ENCODE assay signal across 8 cellular contexts in genomic region chr19:32599736-32600157, GRCh38. TPM values are rescaled to one million over a fixed set of nuclear protein-coding genes. Genes with fewer than 3 reads are reported as not detected.
A peak's percentile ranks its signal among the peaks of the same experiment; 100 is the strongest.
DNase-seq lines count a peak whose midpoint lies in the region; ATAC-seq and TF ChIP-seq lines count a peak whose summit lies in the region.

No MANE protein-coding gene starts in this region.

- no peak overlapping the region for H3K27ac ChIP-seq in breast epithelium

- H3K36me3 ChIP-seq in breast epithelium, result peaks cover 15% of the 10 kb centered on the region

- no peak overlapping the region for H3K4me3 ChIP-seq in breast epithelium

- intact Hi-C loops in breast epithelium (cut with DNase I; ENCODE audit: low total_unique reads), result no loop called here

- H3K4me1 ChIP-seq in breast epithelium, result no peaks in the 10 kb centered on the region

- no peaks in the 10 kb centered on the region for H3K27me3 ChIP-seq in breast epithelium

- no peak for ATAC-seq in GM19351 (IDR thresholded peaks at IDR 0.05; ENCODE audit: unreplicated experiment)

- no peak for TF ChIP-seq POLR2A in breast epithelium (IDR thresholded peaks at IDR 0.05)

- H3K9me3 ChIP-seq in breast epithelium, result no peaks in the 10 kb centered on the region

- DNase-seq in activated CD8-positive, alpha-beta memory T cell treated with anti-CD3 and anti-CD28 coated beads, Interleukin-2, amount 50 U/mL, for 4 hours, result peak; percentile 41
- no peak for DNase-seq in activated CD8-positive, alpha-beta memory T cell treated with anti-CD3 and anti-CD28 coated beads, Interleukin-2, amount 50 U/mL, for 48 hours
- peak; percentile 31 for DNase-seq in NCI-H1092 treated with DMSO at 0.1 percent for 48 hours (lab: John Stamatoyannopoulos, UW)
- peak; percentile 67 for DNase-seq in SW480 (ENCODE audit: low spot score)
- no peak for DNase-seq in breast epithelium (ENCODE audit: low spot score in 2 of 2)
- peak; percentile 17 for DNase-seq in kidney glomerular epithelial cell (lab: John Stamatoyannopoulos, UW)
- DNase-seq in stimulated activated CD8-positive, alpha-beta memory T cell treated with anti-CD3 and anti-CD28 coated beads, Interleukin-2, amount 100 ng/mL, for 1 hour (ENCODE audit: low read depth in 2 of 2), result peak; percentile 7 to 10

- TF ChIP-seq CTCF in breast epithelium (IDR thresholded peaks at IDR 0.05), result peak; percentile 27 to 77 (median 72)

RNA-seq across cellular contexts. Expression of gene PDCD5, which starts 18.8 kb away (rescaled TPM):
- 10 to 100 TPM; 82.8 to 93.7 (median 89.3) TPM for total RNA-seq in breast epithelium

Comparison
In these comparisons a context has a peak if more than half of its experiments do, and no peak if none do; other contexts are left out.
1. DNase-seq: peak in activated CD8-positive, alpha-beta memory T cell treated with anti-CD3 and anti-CD28 coated beads, Interleukin-2, amount 50 U/mL, for 4 hours (single experiment), NCI-H1092 treated with DMSO at 0.1 percent for 48 hours (single experiment), SW480 (single experiment), kidney glomerular epithelial cell (single experiment) and stimulated activated CD8-positive, alpha-beta memory T cell treated with anti-CD3 and anti-CD28 coated beads, Interleukin-2, amount 100 ng/mL, for 1 hour (2 of 2); none in activated CD8-positive, alpha-beta memory T cell treated with anti-CD3 and anti-CD28 coated beads, Interleukin-2, amount 50 U/mL, for 48 hours (single experiment) and breast epithelium (0 of 2).